21 cellular contexts compared by ENCODE assay signal in the genomic region with DNA sequence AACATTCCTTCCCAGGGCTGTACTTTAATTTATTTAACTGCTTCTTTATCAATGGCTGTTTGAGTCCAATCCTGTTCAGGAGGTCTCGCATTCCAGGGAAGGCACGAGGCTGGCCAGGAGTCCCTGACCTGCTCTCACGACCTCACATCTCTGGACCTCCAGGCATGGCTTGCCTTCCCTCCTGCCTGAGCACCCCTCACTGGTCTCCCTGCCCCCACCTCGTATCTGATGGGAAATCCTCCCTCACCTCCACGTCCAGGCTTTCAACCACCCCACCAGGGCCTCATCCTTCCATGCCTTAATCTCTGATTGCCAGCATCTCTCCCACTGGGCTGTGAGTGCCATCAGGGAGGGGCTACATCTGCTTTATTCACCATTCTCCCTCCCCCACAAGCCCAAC. TPM values are rescaled to one million over a fixed set of nuclear protein-coding genes. Genes with fewer than 3 reads are reported as not detected.
DNase-seq lines count a peak whose midpoint lies in the region; TF ChIP-seq lines count a peak whose summit lies in the region.
"Had no signal": no experiment of that assay in that cellular context is flagged by ENCODE, and none has a peak within 500 bp of the region (broad histone marks: within the 10 kb centered on the region; RNA-seq: fewer than 3 reads in every experiment).

No MANE protein-coding gene starts in this region.

- no peak overlapping the region for H2BK12ac ChIP-seq in H9 (ENCODE audit: insufficient read length, low read depth, low read length)

- H2BK15ac ChIP-seq in H9 (ENCODE audit: low read depth, low read length): no peak overlapping the region

- H3K18ac ChIP-seq in H9 (ENCODE audit: insufficient read length, low read depth, low read length): no peak overlapping the region

- peak overlapping the region; percentile 19 to 86 (median 85); a peak in 2 of 7 replicates for H3K27ac Mint-ChIP-seq in H9
- peak overlapping the region; percentile 72 for H3K27ac Mint-ChIP-seq in nephron progenitor cell

- H3K9me3 ChIP-seq in H9 (ENCODE audit: control insufficient read depth, low read depth, low read length): no peaks in the 10 kb centered on the region
- H3K9me3 ChIP-seq: SJSA1 had no signal

- H3K79me2 ChIP-seq in H9 (ENCODE audit: insufficient read depth, low read length): no peaks in the 10 kb centered on the region

- TF ChIP-seq CTCF in H9 (conservative IDR thresholded peaks at IDR 0.05): no peak
- no peak for TF ChIP-seq CTCF in nephron progenitor cell (IDR thresholded peaks at IDR 0.05)

- H3K56ac ChIP-seq in H9 (ENCODE audit: insufficient read length, low read depth, low read length): no peak overlapping the region

- H3K27me3 Mint-ChIP-seq in H9 (ENCODE audit: low read depth): no peaks in the 10 kb centered on the region
- no peaks in the 10 kb centered on the region for H3K27me3 Mint-ChIP-seq in nephron progenitor cell (ENCODE audit: low read depth, poor library complexity)
- H3K27me3 Mint-ChIP-seq: CD4-positive, alpha-beta memory T cell had no signal

- H2BK120ac ChIP-seq in H9 (ENCODE audit: low read depth, low read length, poor library complexity, severe bottlenecking): no peak overlapping the region

- H3K27me3 ChIP-seq in H9 (ENCODE audit: insufficient read depth, low read length): no peaks in the 10 kb centered on the region
- H3K27me3 ChIP-seq: SJSA1 had no signal

- no peak overlapping the region for H3T11ph ChIP-seq in H9 (ENCODE audit: low read length)

- H2AK5ac ChIP-seq in H9 (ENCODE audit: insufficient read length, low read length): no peak overlapping the region

- H3K4me1 ChIP-seq in H9 (ENCODE audit: insufficient read depth, low read length): no peaks in the 10 kb centered on the region
- H3K4me1 ChIP-seq: SJSA1 had no signal

- H2BK5ac ChIP-seq in H9 (ENCODE audit: insufficient read length, low read length): no peak overlapping the region

- H3K27ac ChIP-seq in H9 (ENCODE audit: insufficient read length, low read depth, low read length) (no peak overlapping the region), caudate nucleus (ENCODE audit: low read depth, low read length) (peak overlapping the region; percentile 54), temporal lobe (ENCODE audit: low read depth, low read length) (peak overlapping the region; percentile 63)
- H3K27ac ChIP-seq: PC-9, SJSA1 had no signal

- no peak overlapping the region for H4K91ac ChIP-seq in H9 (ENCODE audit: insufficient read length, low read depth, low read length)

- no peak overlapping the region for H3K4me2 ChIP-seq in H9 (ENCODE audit: insufficient read depth, insufficient read length, low read length)
- H3K4me2 ChIP-seq: PC-9 had no signal

- no peak overlapping the region for H2AFZ ChIP-seq in H9 (ENCODE audit: low read length)
- H2AFZ ChIP-seq: PC-9 had no signal

- H2BK20ac ChIP-seq in H9 (ENCODE audit: low read depth, low read length, poor library complexity, severe bottlenecking): no peak overlapping the region

- no peak overlapping the region for H3K14ac ChIP-seq in H9 (ENCODE audit: insufficient read depth, low read length)

- DNase-seq in H9: no peak
- DNase-seq in caudate nucleus (lab: John Stamatoyannopoulos, UW): no peak
- DNase-seq in nephron progenitor cell: no peak
- DNase-seq in NCI-H146 (lab: John Stamatoyannopoulos, UW): no peak
- DNase-seq in DMS53 treated with DMSO at 0.1 percent for 48 hours (lab: John Stamatoyannopoulos, UW; ENCODE audit: unreplicated experiment): no peak
- DNase-seq in NCI-H2227 (lab: John Stamatoyannopoulos, UW; ENCODE audit: unreplicated experiment): no peak
- DNase-seq: C1 segment of cervical spinal cord; CD4-positive, alpha-beta memory T cell; COR-L47; DMS53; GDM1; NCI-H1092 treated with DMSO at 0.1 percent for 48 hours; NCI-H1436; NCI-H1930; NCI-H2107; NCI-H446; NCI-H526 treated with DMSO at 0.1 percent for 48 hours; PC-9; Right ventricle myocardium superior had no signal

- no peaks in the 10 kb centered on the region for H3K23me2 ChIP-seq in H9 (ENCODE audit: insufficient read length, low read depth, low read length, poor library complexity, severe bottlenecking)

- H4K8ac ChIP-seq in H9 (replicated peaks; ENCODE audit: insufficient read length, low read depth, low read length): no peak overlapping the region

- H3K4me1 Mint-ChIP-seq in H9 (peaks cover 3 to 13% of the 10 kb centered on the region in 2 experiments), nephron progenitor cell (peaks cover 16% of the 10 kb centered on the region)
- H3K4me1 Mint-ChIP-seq: CD4-positive, alpha-beta memory T cell had no signal

- no peak overlapping the region for H3K4ac ChIP-seq in H9 (ENCODE audit: low read depth, low read length)

- H3K79me1 ChIP-seq in H9 (ENCODE audit: insufficient read depth, low read depth, low read length, poor library complexity, severe bottlenecking): no peaks in the 10 kb centered on the region

- H3K9me3 Mint-ChIP-seq in H9 (no peaks in the 10 kb centered on the region), nephron progenitor cell (no peaks in the 10 kb centered on the region)
- H3K9me3 Mint-ChIP-seq: CD4-positive, alpha-beta memory T cell had no signal

- H4K5ac ChIP-seq in H9 (ENCODE audit: insufficient read length, low read depth, low read length): no peak overlapping the region

- no peak overlapping the region for H3K23ac ChIP-seq in H9 (ENCODE audit: insufficient read length, low read depth, low read length)

- no peaks in the 10 kb centered on the region for H4K20me1 ChIP-seq in H9 (ENCODE audit: control insufficient read depth, insufficient read depth, insufficient read length)

- WGBS in H9 (ENCODE audit: extremely low coverage, insufficient read length, low lambda C conversion rate): no CpG with 5 or more reads among the region's 5 CpGs

- H3K36me3 Mint-ChIP-seq in H9 (ENCODE audit: insufficient read depth in 1 of 3, low read depth in 3 of 3) (peaks cover 27 to 54% (median 52%) of the 10 kb centered on the region in 3 experiments; a peak in 6 of 7 replicates), nephron progenitor cell (ENCODE audit: low read depth) (peaks cover 75% of the 10 kb centered on the region)
- H3K36me3 Mint-ChIP-seq: CD4-positive, alpha-beta memory T cell had no signal

- H3K4me3 Mint-ChIP-seq in H9 (no peak overlapping the region), nephron progenitor cell (no peak overlapping the region)
- H3K4me3 Mint-ChIP-seq: CD4-positive, alpha-beta memory T cell had no signal

- H3K9ac ChIP-seq in H9 (ENCODE audit: extremely low read depth, insufficient read length, low read length): no peak overlapping the region

RNA-seq across cellular contexts. Expression of gene PRKAB1, which starts 29.0 kb away (rescaled TPM):
- 42.2 and 44.2 TPM in 2 replicates for total RNA-seq in H9 (2021)
- total RNA-seq in temporal lobe: 14.0 TPM
